ENCODE assay signal across 7 cellular contexts in the genomic region with DNA sequence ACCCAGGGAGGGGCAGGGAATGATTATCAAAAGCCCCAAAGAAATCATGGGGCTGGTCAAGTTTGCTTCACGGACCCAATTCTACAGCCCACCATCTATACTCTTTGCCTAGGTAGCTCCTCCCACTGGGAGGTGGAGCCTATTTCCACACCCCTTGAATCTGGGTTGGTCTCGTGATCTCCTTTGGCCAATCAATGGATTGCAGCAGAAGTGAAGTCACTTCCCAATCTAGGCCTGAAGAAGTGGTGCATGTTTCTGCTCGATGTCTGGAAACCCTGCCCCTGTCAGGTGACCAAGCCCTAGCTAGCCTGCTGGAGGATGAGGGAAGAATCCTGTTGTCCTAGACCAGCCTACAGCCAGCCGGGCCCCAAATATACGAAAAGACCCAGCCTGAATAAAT.
A peak's percentile ranks its signal among the peaks of the same experiment; 100 is the strongest.
DNase-seq lines count a peak whose midpoint lies in the region; TF ChIP-seq lines count a peak whose summit lies in the region.
"Not testable (repeated sequence)": the region's sequence is repeated elsewhere in the genome, so short reads cannot be mapped to it uniquely, and the experiment has no call there.

No MANE protein-coding gene starts in this region.

- H3K4me1 Mint-ChIP-seq in activated CD4-positive, alpha-beta memory T cell treated with anti-CD3 and anti-CD28 coated beads for 36 hours (ENCODE audit: low read depth): not testable (repeated sequence)

- H3K4me2 ChIP-seq in osteoblast (ENCODE audit: insufficient read depth, low read length): not testable (repeated sequence)

- H3K4me3 ChIP-seq in iPS-18a (ENCODE audit: low read length); osteoblast (ENCODE audit: insufficient read depth, low read length): not testable (repeated sequence)

- DNase-seq in ELR (ENCODE audit: low read depth) (peak; percentile 29), LHCN-M2 (ENCODE audit: low read depth) (peak; percentile 11), RKO (ENCODE audit: low spot score) (peak; percentile 26), amniotic epithelial cell (ENCODE audit: low read depth) (peak; percentile 12), osteoblast (ENCODE audit: insufficient read length, low spot score, missing footprints) (peak; percentile 75)
- peak; percentile 49 for DNase-seq in activated CD4-positive, alpha-beta memory T cell treated with anti-CD3 and anti-CD28 coated beads for 36 hours

- H3K27me3 Mint-ChIP-seq in activated CD4-positive, alpha-beta memory T cell treated with anti-CD3 and anti-CD28 coated beads for 36 hours: not testable (repeated sequence)

- not testable (repeated sequence) for H3K9ac ChIP-seq in iPS-18a (ENCODE audit: low read length)

- not testable (repeated sequence) for H3K27me3 ChIP-seq in iPS-18a (ENCODE audit: control insufficient read depth, insufficient read depth, low read length); osteoblast (ENCODE audit: insufficient read depth, low read length)

- not testable (repeated sequence) for H4K20me1 ChIP-seq in osteoblast (ENCODE audit: insufficient read depth, low read length)

- not testable (repeated sequence) for H3K36me3 Mint-ChIP-seq in activated CD4-positive, alpha-beta memory T cell treated with anti-CD3 and anti-CD28 coated beads for 36 hours

- H3K36me3 ChIP-seq in iPS-18a (ENCODE audit: control insufficient read depth, low read depth, low read length); osteoblast (ENCODE audit: insufficient read depth, low read length): not testable (repeated sequence)

- not testable (repeated sequence) for H3K9me3 ChIP-seq in iPS-18a (ENCODE audit: control insufficient read depth, low read depth, low read length); osteoblast (ENCODE audit: low read depth, low read length)

- not testable (repeated sequence) for H3K9me3 Mint-ChIP-seq in activated CD4-positive, alpha-beta memory T cell treated with anti-CD3 and anti-CD28 coated beads for 36 hours

- not testable (repeated sequence) for H3K27ac Mint-ChIP-seq in activated CD4-positive, alpha-beta memory T cell treated with anti-CD3 and anti-CD28 coated beads for 36 hours

- intact Hi-C loops in activated CD4-positive, alpha-beta memory T cell treated with anti-CD3 and anti-CD28 coated beads for 36 hours (cut with micrococcal nuclease): not testable (repeated sequence)

- TF ChIP-seq CTCF in osteoblast (IDR thresholded peaks at IDR 0.05; ENCODE audit: extremely low read depth, low read depth, low read length): not testable (repeated sequence)

- not testable (repeated sequence) for H2AFZ ChIP-seq in osteoblast (ENCODE audit: low read length)

- H3K4me3 Mint-ChIP-seq in activated CD4-positive, alpha-beta memory T cell treated with anti-CD3 and anti-CD28 coated beads for 36 hours: not testable (repeated sequence)

- not testable (repeated sequence) for H3K79me2 ChIP-seq in osteoblast (ENCODE audit: insufficient read depth, low read length)

- H3K27ac ChIP-seq in iPS-18a (ENCODE audit: low read length): peak overlapping the region; percentile 43
- H3K27ac ChIP-seq in osteoblast (ENCODE audit: low read depth, low read length): not testable (repeated sequence)

- POLR2A ChIA-PET in activated CD4-positive, alpha-beta memory T cell treated with anti-CD3 and anti-CD28 coated beads for 36 hours (lab: Charles Lee): not testable (repeated sequence)

- CTCF ChIA-PET in activated CD4-positive, alpha-beta memory T cell treated with anti-CD3 and anti-CD28 coated beads for 36 hours (lab: Charles Lee): interaction anchor here (1.4 kb wide), 1 partner anchor 158 kb away, joined by 4 read pairs; a partner anchor contains a TSS

- H3K4me1 ChIP-seq in iPS-18a (ENCODE audit: control insufficient read depth, low read depth, low read length); osteoblast (ENCODE audit: insufficient read depth, low read length): not testable (repeated sequence)

Comparison
In these comparisons a context has a peak if more than half of its experiments do, and no peak if none do; other contexts are left out.
1. DNase-seq: peak in every context shown above with its lines; median percentile 75 in osteoblast; 49 in activated CD4-positive, alpha-beta memory T cell treated with anti-CD3 and anti-CD28 coated beads for 36 hours; 29 in ELR; 26 in RKO; 12 in amniotic epithelial cell; 11 in LHCN-M2.